ENCODE assay signal across 17 cellular contexts in genomic region chr10:95382596-95382995, GRCh38.
"Had no signal": no experiment of that assay in that cellular context is flagged by ENCODE, and none has a peak within 500 bp of the region (broad histone marks: within the 10 kb centered on the region; RNA-seq: fewer than 3 reads in every experiment).

No MANE protein-coding gene starts in this region.

- H3K9me3 ChIP-seq: colonic mucosa, neutrophil, right atrium auricular region, testis, upper lobe of left lung, vagina had no signal

- H3K4me1 Mint-ChIP-seq: immature natural killer cell; naive thymus-derived CD4-positive, alpha-beta T cell had no signal

- H3K27ac Mint-ChIP-seq: endodermal cell; immature natural killer cell; naive thymus-derived CD4-positive, alpha-beta T cell had no signal

- H3K4me3 Mint-ChIP-seq: endodermal cell; immature natural killer cell; naive thymus-derived CD4-positive, alpha-beta T cell had no signal

- H3K27ac ChIP-seq: colonic mucosa, neutrophil, testis, upper lobe of left lung, vagina had no signal

- H3K9me3 Mint-ChIP-seq: endodermal cell; immature natural killer cell; naive thymus-derived CD4-positive, alpha-beta T cell had no signal

- ATAC-seq: naive thymus-derived CD4-positive, alpha-beta T cell; stimulated activated naive CD8-positive, alpha-beta T cell treated with anti-CD3 and anti-CD28 coated beads, Interleukin-15, Interleukin-2, amounts not matched to agents 100 U/mL and 50 U/mL, for 24 hours had no signal

- H3K4me1 ChIP-seq: colonic mucosa, testis had no signal

- H3K27me3 ChIP-seq: colonic mucosa, right atrium auricular region, testis, upper lobe of left lung, vagina had no signal

- DNase-seq: colonic mucosa; effector CD4-positive, alpha-beta T cell; endodermal cell; erythroblast; foreskin melanocyte; immature natural killer cell; mesendoderm; naive thymus-derived CD4-positive, alpha-beta T cell; posterior cingulate gyrus; small intestine; stimulated activated CD4-positive, alpha-beta T cell treated with anti-CD3 and anti-CD28 coated beads, Interleukin-2, amount 100 ng/mL, for 48 hours; stimulated activated naive CD8-positive, alpha-beta T cell treated with anti-CD3 and anti-CD28 coated beads, Interleukin-15, Interleukin-2, amounts not matched to agents 100 U/mL and 50 U/mL, for 24 hours; testis; upper lobe of left lung had no signal

- H3K4me3 ChIP-seq: colonic mucosa, right atrium auricular region, testis, upper lobe of left lung, vagina had no signal

- H3K36me3 ChIP-seq: neutrophil had no signal
